In genomic region chr16:15976225-15976812, GRCh38 we compare ENCODE assay signal across 13 cellular contexts. TPM values are rescaled to one million over a fixed set of nuclear protein-coding genes. Genes with fewer than 3 reads are reported as not detected.
DNase-seq lines count a peak whose midpoint lies in the region; ATAC-seq and TF ChIP-seq lines count a peak whose summit lies in the region.
"Had no signal": no experiment of that assay in that cellular context is flagged by ENCODE, and none has a peak within 500 bp of the region (broad histone marks: within the 10 kb centered on the region; RNA-seq: fewer than 3 reads in every experiment).

No MANE protein-coding gene starts in this region.

- H3K9me3 ChIP-seq in colonic mucosa = no peaks in the 10 kb centered on the region
- H3K9me3 ChIP-seq in mucosa of rectum (ENCODE audit: control insufficient read depth in 2 of 2, low read length in 2 of 2) = peaks cover 3 to 5% of the 10 kb centered on the region in 2 donors
- no peaks in the 10 kb centered on the region for H3K9me3 ChIP-seq in thyroid gland

- H3K9ac ChIP-seq in colonic mucosa (ENCODE audit: low read depth in 2 of 2, low read length in 2 of 2) = no peak overlapping the region
- H3K9ac ChIP-seq in mucosa of rectum (ENCODE audit: low read depth in 1 of 2, low read length in 2 of 2) = no peak overlapping the region

- WGBS in thyroid gland, 2 donors = 74 to 80% methylated on average over 5 of the region's 5 CpGs

- peak; percentile 9 for DNase-seq in NCI-H524 treated with DMSO at 0.1 percent for 48 hours (lab: John Stamatoyannopoulos, UW)
- DNase-seq in colonic mucosa = no peak
- no peak for DNase-seq in thyroid gland
- no peak for DNase-seq in NCI-H128 (lab: John Stamatoyannopoulos, UW; ENCODE audit: unreplicated experiment)
- DNase-seq in GF-D8 (lab: John Stamatoyannopoulos, UW) = no peak
- DNase-seq: activated T-cell treated with anti-CD3 and anti-CD28 coated beads for 4 hours, brain microvascular endothelial cell, NCI-H1092 treated with DMSO at 0.1 percent for 48 hours, NCI-H510A, nephron progenitor cell, SHP77 treated with DMSO at 0.1 percent for 48 hours had no signal

- H3K36me3 ChIP-seq in colonic mucosa (no peaks in the 10 kb centered on the region), mucosa of rectum (ENCODE audit: control insufficient read depth in 2 of 2, insufficient read depth in 2 of 2, low read length in 2 of 2) (no peaks in the 10 kb centered on the region), thyroid gland (no peaks in the 10 kb centered on the region)

- H3K4me1 ChIP-seq in colonic mucosa (no peaks in the 10 kb centered on the region), mucosa of rectum (ENCODE audit: control insufficient read depth in 2 of 2, insufficient read depth in 2 of 2, low read length in 2 of 2) (no peaks in the 10 kb centered on the region), thyroid gland (peaks cover 82 to 93% of the 10 kb centered on the region in 2 donors)

- no peak for TF ChIP-seq POLR2A in thyroid gland (IDR thresholded peaks at IDR 0.05)

- no peaks in the 10 kb centered on the region for H3K27me3 ChIP-seq in colonic mucosa
- no peaks in the 10 kb centered on the region for H3K27me3 ChIP-seq in mucosa of rectum (ENCODE audit: control insufficient read depth in 2 of 2, insufficient read depth in 2 of 2, low read length in 2 of 2)
- no peaks in the 10 kb centered on the region for H3K27me3 ChIP-seq in thyroid gland
- H3K27me3 ChIP-seq: brain microvascular endothelial cell had no signal

- intact Hi-C loops in colonic mucosa (cut with DNase I) (no loop called here), thyroid gland (cut with DNase I) (no loop called here)

- TF ChIP-seq CTCF in colonic mucosa (IDR thresholded peaks at IDR 0.05) = no peak
- no peak for TF ChIP-seq CTCF in thyroid gland (IDR thresholded peaks at IDR 0.05)

- H3K27ac ChIP-seq in colonic mucosa (peak overlapping the region; percentile 50), mucosa of rectum (ENCODE audit: low read depth in 2 of 2, low read length in 2 of 2) (peak overlapping the region; percentile 57 to 68), thyroid gland (peak overlapping the region; percentile 45 to 87 (median 76))
- H3K27ac ChIP-seq: brain microvascular endothelial cell had no signal

- no peak for ATAC-seq in SK-N-SH treated with all-trans-retinoic acid at 6 μM for 48 hours

- H3K4me3 ChIP-seq in colonic mucosa = no peak overlapping the region
- H3K4me3 ChIP-seq in mucosa of rectum (ENCODE audit: low read length in 2 of 2) = no peak overlapping the region
- H3K4me3 ChIP-seq in thyroid gland (replicated peaks in 1 of 3) = no peak overlapping the region

TF ChIP-seq in SK-N-SH treated with all-trans-retinoic acid at 6 μM for 48 hours, 23 proteins besides CTCF, POLR2A, EP300 and RAD21:
- TF ChIP-seq ZFP3 (CRISPR knock-in tag; IDR thresholded peaks at IDR 0.05) (no peak), CSDC2 (CRISPR knock-in tag; IDR thresholded peaks at IDR 0.05) (no peak), ESRRG (CRISPR knock-in tag; IDR thresholded peaks at IDR 0.05) (no peak), CSRNP3 (CRISPR knock-in tag; IDR thresholded peaks at IDR 0.05) (no peak), ARNTL (CRISPR knock-in tag; IDR thresholded peaks at IDR 0.05; ENCODE audit: borderline replicate concordance, low read depth) (no peak), ZNF70 (CRISPR knock-in tag; IDR thresholded peaks at IDR 0.05) (no peak), PPARA (CRISPR knock-in tag; IDR thresholded peaks at IDR 0.05; ENCODE audit: borderline replicate concordance) (no peak), OSR1 (CRISPR knock-in tag; IDR thresholded peaks at IDR 0.05) (no peak), ZC3H10 (CRISPR knock-in tag; IDR thresholded peaks at IDR 0.05) (no peak), TOX (CRISPR knock-in tag; IDR thresholded peaks at IDR 0.05; ENCODE audit: borderline replicate concordance) (no peak), ZFP30 (CRISPR knock-in tag; IDR thresholded peaks at IDR 0.05) (no peak), BACH2 (CRISPR knock-in tag; IDR thresholded peaks at IDR 0.05; ENCODE audit: borderline replicate concordance) (no peak), GLIS3 (CRISPR knock-in tag; IDR thresholded peaks at IDR 0.05) (no peak), TSHZ2 (CRISPR knock-in tag; IDR thresholded peaks at IDR 0.05) (no peak), POU6F1 (CRISPR knock-in tag; IDR thresholded peaks at IDR 0.05; ENCODE audit: borderline replicate concordance, low read depth) (no peak), ZNF565 (CRISPR knock-in tag; conservative IDR thresholded peaks at IDR 0.05; ENCODE audit: low read depth) (no peak)
TF ChIP-seq in SK-N-SH treated with all-trans-retinoic acid at 6 μM for 48 hours: peak in this region for 0.

RNA-seq across cellular contexts. Expression of gene ABCC1, which starts 26.9 kb away (rescaled TPM):
- 10 to 100 TPM; 22.0 to 22.2 TPM for total RNA-seq in colonic mucosa
- total RNA-seq in thyroid gland = 10 to 100 TPM; 42.7 to 76.7 (median 70.1) TPM
